Comparison of ENCODE assay signal across 8 cellular contexts in the genomic region with DNA sequence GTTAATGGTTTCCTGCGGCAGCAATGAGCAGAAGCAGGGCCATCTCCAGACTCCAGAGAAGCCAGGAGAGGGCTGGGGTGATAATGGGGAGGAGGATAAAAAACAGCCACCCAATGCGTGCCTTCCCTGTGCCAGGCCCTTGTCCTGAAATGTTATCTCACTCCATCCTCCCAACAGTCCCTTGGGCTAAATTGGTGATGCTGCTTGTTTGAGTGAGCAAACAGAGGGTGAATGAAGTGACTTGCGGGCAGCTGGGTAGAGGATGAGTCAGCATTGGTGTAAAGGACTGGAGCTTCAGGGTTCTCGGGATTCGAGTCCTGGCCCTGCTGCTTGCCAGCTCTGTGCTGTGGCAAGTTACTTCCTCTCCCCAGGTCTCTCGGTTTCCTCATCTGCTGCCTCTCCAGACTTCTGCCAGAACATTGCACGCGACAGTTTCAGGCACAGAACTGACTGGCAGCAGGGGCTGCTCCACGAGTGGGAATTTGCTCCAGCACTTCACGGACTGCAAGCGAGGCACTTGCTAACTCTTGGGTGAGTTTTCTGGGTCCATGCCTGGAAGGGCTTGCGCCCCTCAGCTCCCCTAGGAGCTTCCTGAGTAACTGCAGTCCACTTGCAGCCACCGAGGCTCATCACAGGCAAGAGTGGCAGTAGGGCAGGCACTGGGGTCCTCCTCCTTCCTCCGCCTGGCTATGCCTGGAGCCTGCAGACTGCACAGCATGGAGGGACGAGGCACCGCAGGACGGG. TPM values are rescaled to one million over a fixed set of nuclear protein-coding genes. Genes with fewer than 3 reads are reported as not detected.
DNase-seq lines count a peak whose midpoint lies in the region; ATAC-seq and TF ChIP-seq lines count a peak whose summit lies in the region.

A gene with protein sequence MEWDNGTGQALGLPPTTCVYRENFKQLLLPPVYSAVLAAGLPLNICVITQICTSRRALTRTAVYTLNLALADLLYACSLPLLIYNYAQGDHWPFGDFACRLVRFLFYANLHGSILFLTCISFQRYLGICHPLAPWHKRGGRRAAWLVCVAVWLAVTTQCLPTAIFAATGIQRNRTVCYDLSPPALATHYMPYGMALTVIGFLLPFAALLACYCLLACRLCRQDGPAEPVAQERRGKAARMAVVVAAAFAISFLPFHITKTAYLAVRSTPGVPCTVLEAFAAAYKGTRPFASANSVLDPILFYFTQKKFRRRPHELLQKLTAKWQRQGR (plus strand): TSS at position 403 of the 744 bp plus-strand sequence. CDS start 24,181 bp downstream, outside the sequence.

- no peak within 1 kb of the TSS for H3K27ac ChIP-seq in SJCRH30
- H3K27ac ChIP-seq in heart left ventricle, result peak within 1 kb of the TSS in 7 of 12 donors; percentile 4 to 82 (median 33)
- no peak within 1 kb of the TSS for H3K27ac ChIP-seq in subcutaneous abdominal adipose tissue (ENCODE audit: low read depth, low read length)

- TF ChIP-seq POLR2A in heart left ventricle (IDR thresholded peaks at IDR 0.05), result no peak

- intact Hi-C loops in heart left ventricle (cut with DNase I), result loop anchor here in 1 of 10 donors (10.0 kb wide), 1 partner anchor 547 kb away; no protein-coding TSS in a partner anchor

- H3K4me3 ChIP-seq in SJCRH30 (no peak within 1 kb of the TSS), heart left ventricle (peak within 1 kb of the TSS in 9 of 12 donors; percentile 2 to 57 (median 25)), subcutaneous abdominal adipose tissue (ENCODE audit: low read depth in 1 of 5, low read length in 5 of 5) (peak within 1 kb of the TSS in 4 of 5 donors; percentile 40 to 61 (median 46))

- DNase-seq in ACHN (peak; percentile 32), HS-27A (ENCODE audit: low read depth) (peak; percentile 27), SJCRH30 (peak; percentile 51 to 71), heart left ventricle (peak in 3 of 5 donors; percentile 31 to 53 (median 45)), DMS79 (lab: John Stamatoyannopoulos, UW) (no peak)

- peak; percentile 21 to 68 (median 64) for ATAC-seq in heart left ventricle
- ATAC-seq in HG03378 (IDR thresholded peaks at IDR 0.05; ENCODE audit: unreplicated experiment), result no peak
- ATAC-seq in GM19035 (IDR thresholded peaks at IDR 0.05; ENCODE audit: unreplicated experiment), result no peak

- H3K27me3 ChIP-seq in SJCRH30 (no peaks in the 10 kb centered on the region), heart left ventricle (no peaks in the 10 kb centered on the region), subcutaneous abdominal adipose tissue (ENCODE audit: control insufficient read depth in 5 of 5, insufficient read depth in 4 of 5, low read length in 5 of 5) (peaks cover 3 to 14% (median 4%) of the 10 kb centered on the region in 5 donors)

- peak within 1 kb of the TSS in 1 of 5 donors; percentile 45 for H3K9ac ChIP-seq in subcutaneous abdominal adipose tissue (ENCODE audit: low read length in 5 of 5)

- H3K4me1 ChIP-seq in SJCRH30 (peaks cover 16% of the 10 kb centered on the region), heart left ventricle (peaks cover 0 to 74% (median 24%) of the 10 kb centered on the region in 12 donors), subcutaneous abdominal adipose tissue (ENCODE audit: control insufficient read depth in 5 of 5, insufficient read depth in 5 of 5, low read length in 5 of 5) (peaks cover 8 to 16% (median 10%) of the 10 kb centered on the region in 5 donors)

- in situ Hi-C loops in ACHN (cut with HindIII; ENCODE audit: low pct_ligation_motif_present, low pct_unique_long_range_greater_than_20kb, low sequenced_read_pairs), result no loop called here

- no peaks in the 10 kb centered on the region for H3K36me3 ChIP-seq in SJCRH30
- no peaks in the 10 kb centered on the region for H3K36me3 ChIP-seq in heart left ventricle
- H3K36me3 ChIP-seq in subcutaneous abdominal adipose tissue (ENCODE audit: control insufficient read depth in 5 of 5, insufficient read depth in 5 of 5, low read length in 5 of 5), result no peaks in the 10 kb centered on the region

- TF ChIP-seq CTCF in heart left ventricle (IDR thresholded peaks at IDR 0.05), result no peak

- H3K9me3 ChIP-seq in SJCRH30 (replicated peaks) (no peaks in the 10 kb centered on the region), heart left ventricle (no peaks in the 10 kb centered on the region), subcutaneous abdominal adipose tissue (ENCODE audit: control insufficient read depth in 5 of 5, low read length in 5 of 5) (no peaks in the 10 kb centered on the region)

- 79 to 82% (median 81%) methylated on average over 13 to 17 of the region's 17 CpGs for WGBS in heart left ventricle, 4 donors

RNA-seq across cellular contexts. Expression of the gene that starts here (rescaled TPM):
- 0.08 TPM in 1 of 2 replicates, not detected in the other for total RNA-seq in SJCRH30 (2014; rRNA removed; shearing (Covaris generic))
- total RNA-seq in heart left ventricle, result 10 to 100 TPM in 1 of 9 donors, 1 to 10 TPM in 7, under 1 TPM in 1; 0.56 to 17.7 (median 2.0) TPM
- polyA plus RNA-seq in heart left ventricle, result 1 to 10 TPM; 1.2 to 2.3 TPM

Comparison
In these comparisons a context has a peak if more than half of its experiments do, and no peak if none do; other contexts are left out.
1. Peak in DNase-seq in SJCRH30; RNA of the gene not detected or under 1 TPM.
2. H3K27ac ChIP-seq: peak in heart left ventricle (7 of 12); none in SJCRH30 (single experiment) and subcutaneous abdominal adipose tissue (single experiment).
3. ATAC-seq: peak in heart left ventricle (4 of 4); none in HG03378 (single experiment) and GM19035 (single experiment).